8 cellular contexts compared by ENCODE assay signal in genomic region chr7:64665980-64666674, GRCh38. TPM values are rescaled to one million over a fixed set of nuclear protein-coding genes. Genes with fewer than 3 reads are reported as not detected.
DNase-seq lines count a peak whose midpoint lies in the region; ATAC-seq and TF ChIP-seq lines count a peak whose summit lies in the region.

Gene ZNF107 (plus strand): TSS chr7:64666133. CDS start chr7:64666283, 150 bp downstream.

- DNase-seq in CMK (ENCODE audit: low read depth) (peak; percentile 75), GM20000 (ENCODE audit: low spot score) (peak; percentile 87), HT-29 (ENCODE audit: low spot score) (peak; percentile 90), NOMO-1 (lab: John Stamatoyannopoulos, UW; ENCODE audit: unreplicated experiment in 2 of 2) (peak; percentile 89 to 94), memory B cell (ENCODE audit: low spot score in 2 of 2) (peak; percentile 69 to 77)
- DNase-seq in effector memory CD8-positive, alpha-beta T cell, result peak; percentile 78 to 80 (median 78)
- peak; percentile 61 for DNase-seq in stimulated activated CD8-positive, alpha-beta memory T cell treated with anti-CD3 and anti-CD28 coated beads, Interleukin-12 subunit alpha, Interleukin-12 subunit beta, amount 100 ng/mL, for 24 hours (ENCODE audit: extremely low read depth)

- peak within 1 kb of the TSS; percentile 96 to 99 for H3K27ac Mint-ChIP-seq in effector memory CD8-positive, alpha-beta T cell
- H3K27ac Mint-ChIP-seq in memory B cell, result peak within 1 kb of the TSS; percentile 96

- H3K4me3 Mint-ChIP-seq in effector memory CD8-positive, alpha-beta T cell, result peak within 1 kb of the TSS; percentile 89 to 98
- peak within 1 kb of the TSS; percentile 97 for H3K4me3 Mint-ChIP-seq in memory B cell

- CTCF ChIA-PET in activated CD8-positive, alpha-beta memory T cell treated with anti-CD3 and anti-CD28 coated beads for 36 hours (lab: Charles Lee), result interaction anchor here (0.9 kb wide), 1 partner anchor 128 kb away, joined by 3 read pairs; the partner anchor contains the start of gene ZNF138

- H3K27me3 Mint-ChIP-seq in effector memory CD8-positive, alpha-beta T cell, result no peaks in the 10 kb centered on the region
- no peaks in the 10 kb centered on the region for H3K27me3 Mint-ChIP-seq in memory B cell

- H3K4me1 Mint-ChIP-seq in effector memory CD8-positive, alpha-beta T cell (ENCODE audit: low read depth in 2 of 2), result peaks cover 30 to 48% of the 10 kb centered on the region in 2 donors
- peaks cover 25% of the 10 kb centered on the region for H3K4me1 Mint-ChIP-seq in memory B cell

- POLR2A ChIA-PET in activated CD8-positive, alpha-beta memory T cell treated with anti-CD3 and anti-CD28 coated beads for 36 hours (lab: Charles Lee), result interaction anchor here (1.0 to 1.7 kb wide), 3 partner anchors 103 to 237 kb away, joined by 7 to 9 read pairs (median 9); partner anchors contain the start of genes ZNF138, ZNF273 and ZNF680

- no peak for TF ChIP-seq CTCF in GM20000 (IDR thresholded peaks at IDR 0.05; ENCODE audit: extremely low read depth, missing control alignments)

- H3K9me3 Mint-ChIP-seq in effector memory CD8-positive, alpha-beta T cell, result peaks cover 2 to 3% of the 10 kb centered on the region in 2 donors
- peaks cover 8% of the 10 kb centered on the region for H3K9me3 Mint-ChIP-seq in memory B cell

- H3K36me3 Mint-ChIP-seq in effector memory CD8-positive, alpha-beta T cell (ENCODE audit: insufficient read depth), result peaks cover 27% of the 10 kb centered on the region
- H3K36me3 Mint-ChIP-seq in memory B cell, result peaks cover 20% of the 10 kb centered on the region

- ATAC-seq in effector memory CD8-positive, alpha-beta T cell (replicated peaks), result peak; percentile 96
- ATAC-seq in memory B cell (ENCODE audit: low read depth), result peak; percentile 90

RNA-seq across cellular contexts. Expression of gene ZNF107, which starts in this region (rescaled TPM):
- 1.4 and 3.6 TPM in 2 replicates for total RNA-seq in HT-29 (2014; rRNA removed; shearing (Covaris generic))
- 10 to 100 TPM; 12.3 to 12.7 TPM for total RNA-seq in activated CD8-positive, alpha-beta memory T cell treated with anti-CD3 and anti-CD28 coated beads for 36 hours

Comparison
In these comparisons a context has a peak if more than half of its experiments do, and no peak if none do; other contexts are left out.
1. Peak in every context shown above with its lines: DNase-seq and ATAC-seq.